ENCODE assay signal across 23 cellular contexts in the genomic region with DNA sequence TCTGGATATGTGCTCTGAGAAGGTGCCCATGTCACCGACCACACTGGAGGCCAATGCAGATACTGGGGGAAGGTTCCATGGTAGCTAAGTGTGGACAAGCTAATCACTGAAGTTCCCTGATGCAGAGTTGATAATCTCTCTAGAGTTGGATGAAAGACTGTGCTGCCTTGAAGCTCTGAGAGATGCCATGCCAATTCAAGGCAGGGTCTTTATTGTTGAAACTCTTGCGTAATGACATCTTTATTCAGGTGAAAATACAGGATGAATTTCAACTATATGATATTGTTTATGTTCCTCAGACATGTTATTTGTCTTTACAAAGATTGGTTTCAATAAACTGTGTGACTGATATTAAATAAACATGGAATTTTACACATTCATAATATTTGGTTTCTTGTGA.
A peak's percentile ranks its signal among the peaks of the same experiment; 100 is the strongest.
DNase-seq lines count a peak whose midpoint lies in the region; ATAC-seq, FAIRE-seq and TF ChIP-seq lines count a peak whose summit lies in the region.
"Had no signal": no experiment of that assay in that cellular context is flagged by ENCODE, and none has a peak within 500 bp of the region (broad histone marks: within the 10 kb centered on the region; RNA-seq: fewer than 3 reads in every experiment).

No MANE protein-coding gene starts in this region.

- no peak overlapping the region for H4K91ac ChIP-seq in H1 (replicated peaks; ENCODE audit: insufficient read length, low read length)

- H3K79me2 ChIP-seq in PC-3 (ENCODE audit: low read length) (no peaks in the 10 kb centered on the region), H1 (ENCODE audit: control insufficient read depth in 1 of 2, insufficient read depth in 2 of 2, low read length in 2 of 2) (no peaks in the 10 kb centered on the region)

- TF ChIP-seq EP300 in A549 (IDR thresholded peaks at IDR 0.05) (no peak), H1 (IDR thresholded peaks at IDR 0.05; ENCODE audit: borderline replicate concordance in 1 of 2, low read depth in 2 of 2, low read length in 2 of 2) (no peak)

- H3K4me1 ChIP-seq in A549 = peaks cover 14% of the 10 kb centered on the region
- H3K4me1 ChIP-seq in PC-3 (ENCODE audit: insufficient read depth, low read length) = peaks cover 24% of the 10 kb centered on the region
- H3K4me1 ChIP-seq in H1 (replicated peaks in 1 of 4; ENCODE audit: control insufficient read depth in 3 of 4, insufficient read depth in 4 of 4, low read length in 3 of 4) = peaks cover 0 to 3% (median 3%) of the 10 kb centered on the region in 4 experiments; a peak in 2 of 7 replicates
- H3K4me1 ChIP-seq: BLaER1 treated with 17β-estradiol and CSF1 and Interleukin-3, amounts not matched to agents 10 nM and 100 nM; Caco-2 had no signal

- no peak overlapping the region for H4K5ac ChIP-seq in H1 (ENCODE audit: insufficient read length, low read depth, low read length)

- TF ChIP-seq CTCF in A549 (IDR thresholded peaks at IDR 0.05) (no peak), PC-3 (conservative IDR thresholded peaks at IDR 0.05; ENCODE audit: low read depth, low read length) (no peak), H1 (IDR thresholded peaks at IDR 0.05; ENCODE audit: control extremely low read depth in 1 of 3, insufficient read depth in 1 of 3, low read depth in 1 of 3, low read length in 3 of 3) (no peak)

- ATAC-seq in A549 (no peak), PC-3 (0 out of 2 replicates have a peak, but pooled peaks have one; percentile 10), HG03457 (IDR thresholded peaks at IDR 0.05; ENCODE audit: unreplicated experiment) (no peak), HG03354 (IDR thresholded peaks at IDR 0.05; ENCODE audit: poor library complexity, severe bottlenecking, unreplicated experiment) (no peak)
- no peak for ATAC-seq in stimulated activated effector memory CD8-positive, alpha-beta T cell treated with anti-CD3 and anti-CD28 coated beads, Interleukin-12 subunit alpha, Interleukin-12 subunit beta, amount 100 ng/mL, for 72 hours
- ATAC-seq: CD8-positive, alpha-beta T cell; GM12878 had no signal

- H3K36me3 ChIP-seq in PC-3 (ENCODE audit: low read depth, low read length) = no peaks in the 10 kb centered on the region
- no peaks in the 10 kb centered on the region for H3K36me3 ChIP-seq in H1 (ENCODE audit: control insufficient read depth in 2 of 4, insufficient read depth in 4 of 4, low read length in 3 of 4)
- H3K36me3 ChIP-seq: BLaER1 treated with 17β-estradiol and CSF1 and Interleukin-3, amounts not matched to agents 10 nM and 100 nM had no signal

- intact Hi-C loops in PC-3 (cut with micrococcal nuclease) = no loop called here

- H3K23ac ChIP-seq in H1 (ENCODE audit: insufficient read length) = no peak overlapping the region

- H2AFZ ChIP-seq in PC-3 (ENCODE audit: low read length) (no peak overlapping the region), H1 (ENCODE audit: low read length) (no peak overlapping the region)

- no peaks in the 10 kb centered on the region for H3K4me1 Mint-ChIP-seq in stimulated activated effector memory CD8-positive, alpha-beta T cell treated with anti-CD3 and anti-CD28 coated beads, Interleukin-12 subunit alpha, Interleukin-12 subunit beta, amount 100 ng/mL, for 72 hours
- H3K4me1 Mint-ChIP-seq: B cell had no signal

- POLR2A ChIA-PET in A549 (lab: Yijun Ruan, JAX) = no interaction called here
- POLR2A ChIA-PET in PC-3 (lab: Charles Lee; ENCODE audit: unreplicated experiment) = interaction anchor here (0.6 kb wide), 1 partner anchor 147 kb away, joined by 4 read pairs; no protein-coding TSS in a partner anchor
- POLR2A ChIA-PET in H1 (lab: Charles Lee; ENCODE audit: partially characterized antibody) = no interaction called here

- H3K79me1 ChIP-seq in H1 (ENCODE audit: low read depth, low read length) = no peaks in the 10 kb centered on the region

- H2AK5ac ChIP-seq in H1 (ENCODE audit: low read depth, low read length) = no peak overlapping the region

- no peak overlapping the region for H3K4ac ChIP-seq in H1 (replicated peaks; ENCODE audit: insufficient read length, low read depth, low read length)

- H3K4me3 ChIP-seq in A549 (no peak overlapping the region), PC-3 (ENCODE audit: low read length) (no peak overlapping the region), H1 (ENCODE audit: extremely low read depth in 1 of 4, insufficient read depth in 2 of 4, low read depth in 3 of 4, low read length in 4 of 4) (no peak overlapping the region)
- H3K4me3 ChIP-seq: BLaER1 treated with 17β-estradiol and CSF1 and Interleukin-3, amounts not matched to agents 10 nM and 100 nM; GM12878 had no signal

- H4K20me1 ChIP-seq in PC-3 (ENCODE audit: low read length) = no peaks in the 10 kb centered on the region
- no peaks in the 10 kb centered on the region for H4K20me1 ChIP-seq in H1 (replicated peaks in 1 of 2; ENCODE audit: control insufficient read depth in 1 of 2, insufficient read depth in 2 of 2, low read length in 2 of 2)
- H4K20me1 ChIP-seq: BLaER1 treated with 17β-estradiol and CSF1 and Interleukin-3, amounts not matched to agents 10 nM and 100 nM had no signal

- DNase-seq in A549 (ENCODE audit: low read depth in 1 of 2, low spot score in 1 of 2) (no peak), H54 (ENCODE audit: insufficient read length, low spot score) (no peak), PC-3 (peak; percentile 21), H1 (ENCODE audit: low read depth in 1 of 2, low spot score in 2 of 2) (no peak), NCI-H2029 treated with DMSO at 0.1 percent for 48 hours (lab: John Stamatoyannopoulos, UW) (no peak)
- no peak for DNase-seq in stimulated activated effector memory CD8-positive, alpha-beta T cell treated with anti-CD3 and anti-CD28 coated beads, Interleukin-12 subunit alpha, Interleukin-12 subunit beta, amount 100 ng/mL, for 72 hours (ENCODE audit: low spot score in 2 of 2)
- DNase-seq: 8988T; AML-193; Caco-2; Calu3; CD4-positive, alpha-beta T cell; CD8-positive, alpha-beta T cell; DMS79 treated with DMSO at 0.1 percent for 48 hours; GDM1 had no signal

- H3K9me2 ChIP-seq in PC-3 (replicated peaks; ENCODE audit: low read length) = no peaks in the 10 kb centered on the region

- H4K8ac ChIP-seq in H1 (ENCODE audit: extremely low read depth, insufficient read depth, low read length) = no peak overlapping the region

- TF ChIP-seq POLR2A in A549 (IDR thresholded peaks at IDR 0.05; ENCODE audit: low read length) (no peak), H54 (IDR thresholded peaks at IDR 0.05; ENCODE audit: low read depth, low read length) (no peak), H1 (IDR thresholded peaks at IDR 0.05; ENCODE audit: control extremely low read depth in 1 of 2, low read depth in 2 of 2, low read length in 2 of 2) (no peak)

- H2BK120ac ChIP-seq in H1 (replicated peaks; ENCODE audit: low read depth, low read length) = no peak overlapping the region

- CTCF ChIA-PET in A549 (lab: Yijun Ruan, JAX) = no interaction called here
- CTCF ChIA-PET in PC-3 (lab: Charles Lee) = no interaction called here
- CTCF ChIA-PET in H1 (lab: Charles Lee; ENCODE audit: partially characterized antibody) = interaction anchor here (1.2 to 1.3 kb wide), 2 partner anchors 11 to 38 kb away, joined by 3 to 4 read pairs; no protein-coding TSS in a partner anchor

- H2BK12ac ChIP-seq in H1 (ENCODE audit: low read depth, low read length) = no peak overlapping the region

- TF ChIP-seq RAD21 in A549 (conservative IDR thresholded peaks at IDR 0.05 in 1 of 2, IDR thresholded peaks at IDR 0.05 in 1 of 2) = no peak
- TF ChIP-seq RAD21 in H1 (IDR thresholded peaks at IDR 0.05 in 1 of 2, conservative IDR thresholded peaks at IDR 0.05 in 1 of 2; ENCODE audit: low read depth in 2 of 2, low read length in 2 of 2) = no peak

- H3K4me2 ChIP-seq in A549 (no peak overlapping the region), PC-3 (ENCODE audit: low read length) (no peak overlapping the region), H1 (ENCODE audit: insufficient read depth in 1 of 2, low read depth in 2 of 2, low read length in 2 of 2) (no peak overlapping the region)
- H3K4me2 ChIP-seq: BLaER1 treated with 17β-estradiol and CSF1 and Interleukin-3, amounts not matched to agents 10 nM and 100 nM had no signal

- no peak overlapping the region for H3K9ac ChIP-seq in PC-3 (ENCODE audit: low read length)
- H3K9ac ChIP-seq in H1 (replicated peaks in 1 of 4; ENCODE audit: extremely low read depth in 1 of 4, low read depth in 3 of 4, low read length in 3 of 4) = no peak overlapping the region
- H3K9ac ChIP-seq: BLaER1 treated with 17β-estradiol and CSF1 and Interleukin-3, amounts not matched to agents 10 nM and 100 nM had no signal

- no peaks in the 10 kb centered on the region for H3F3A ChIP-seq in PC-3 (ENCODE audit: low read length, unreplicated experiment)

- no peak overlapping the region for H3K18ac ChIP-seq in H1 (ENCODE audit: extremely low read depth, low read length)

- no peak overlapping the region for H3K27ac ChIP-seq in A549
- no peak overlapping the region for H3K27ac ChIP-seq in PC-3 (ENCODE audit: low read length)
- no peak overlapping the region for H3K27ac ChIP-seq in H1 (ENCODE audit: low read depth, low read length)
- H3K27ac ChIP-seq: BLaER1 treated with 17β-estradiol and CSF1 and Interleukin-3, amounts not matched to agents 10 nM and 100 nM; C4-2B had no signal

- 86% methylated on average over 2 of the region's 2 CpGs for WGBS in A549 (ENCODE audit: missing lambda C conversion rate)
- 83% methylated on average over 2 of the region's 2 CpGs; no CpG with 5 or more reads in 1 of the 2 experiments for WGBS in H1 (ENCODE audit: extremely low coverage in 1 of 2, insufficient coverage in 1 of 2, insufficient read length in 1 of 2, insufficient replicate concordance in 2 of 2, low coverage in 1 of 2, low lambda C conversion rate in 2 of 2, missing lambda C conversion rate in 1 of 2), 2 experiments

- no peak overlapping the region for H2BK15ac ChIP-seq in H1 (ENCODE audit: low read length)

- H2BK5ac ChIP-seq in H1 (ENCODE audit: low read depth, low read length) = no peak overlapping the region

- H3K9me3 ChIP-seq in A549 = no peaks in the 10 kb centered on the region
- no peaks in the 10 kb centered on the region for H3K9me3 ChIP-seq in PC-3 (ENCODE audit: low read length)
- H3K9me3 ChIP-seq in H1 (ENCODE audit: insufficient read depth in 2 of 2, low read depth in 1 of 2, low read length in 1 of 2) = 0 out of 4 replicates have a peak, but pooled peaks cover 0 to 2% of the 10 kb centered on the region in 2 experiments
- H3K9me3 ChIP-seq: Caco-2 had no signal

- H2BK20ac ChIP-seq in H1 (ENCODE audit: low read length) = no peak overlapping the region

- FAIRE-seq in A549 (lab: Jason Lieb, UNC) (peak; percentile 76), H54 (lab: Jason Lieb, UNC) (peak; percentile 15), H1 (lab: Jason Lieb, UNC) (no peak)
- FAIRE-seq: D721Med, GM12878, GM12892, GM18507 had no signal

- H3K56ac ChIP-seq in H1 (replicated peaks; ENCODE audit: insufficient read length, low read depth, low read length) = no peak overlapping the region

- no peaks in the 10 kb centered on the region for H3K23me2 ChIP-seq in H1 (ENCODE audit: low read depth, low read length)

- H3K14ac ChIP-seq in H1 (ENCODE audit: insufficient read length) = no peak overlapping the region

- H3K27me3 ChIP-seq in PC-3 (ENCODE audit: low read length) = no peaks in the 10 kb centered on the region
- no peaks in the 10 kb centered on the region for H3K27me3 ChIP-seq in H1 (replicated peaks in 1 of 4; ENCODE audit: control insufficient read depth in 3 of 4, extremely low read depth in 1 of 4, insufficient read depth in 3 of 4, low read length in 3 of 4)
- H3K27me3 ChIP-seq: BLaER1 treated with 17β-estradiol and CSF1 and Interleukin-3, amounts not matched to agents 10 nM and 100 nM had no signal

- no peaks in the 10 kb centered on the region for H3K9me3 Mint-ChIP-seq in stimulated activated effector memory CD8-positive, alpha-beta T cell treated with anti-CD3 and anti-CD28 coated beads, Interleukin-12 subunit alpha, Interleukin-12 subunit beta, amount 100 ng/mL, for 72 hours
- H3K9me3 Mint-ChIP-seq: CD4-positive, alpha-beta T cell; CD8-positive, alpha-beta T cell had no signal

- no TSS peak for BruUV-seq in PC-3 (replicated peaks; lab: Mats Ljungman, UMichigan)

- no peak overlapping the region for H3K4me3 Mint-ChIP-seq in stimulated activated effector memory CD8-positive, alpha-beta T cell treated with anti-CD3 and anti-CD28 coated beads, Interleukin-12 subunit alpha, Interleukin-12 subunit beta, amount 100 ng/mL, for 72 hours
- H3K4me3 Mint-ChIP-seq: B cell; CD4-positive, alpha-beta T cell; CD8-positive, alpha-beta T cell had no signal

- no peak overlapping the region for H3K27ac Mint-ChIP-seq in stimulated activated effector memory CD8-positive, alpha-beta T cell treated with anti-CD3 and anti-CD28 coated beads, Interleukin-12 subunit alpha, Interleukin-12 subunit beta, amount 100 ng/mL, for 72 hours
- H3K27ac Mint-ChIP-seq: B cell; CD4-positive, alpha-beta T cell; CD8-positive, alpha-beta T cell had no signal

- H3K36me3 Mint-ChIP-seq in stimulated activated effector memory CD8-positive, alpha-beta T cell treated with anti-CD3 and anti-CD28 coated beads, Interleukin-12 subunit alpha, Interleukin-12 subunit beta, amount 100 ng/mL, for 72 hours = no peaks in the 10 kb centered on the region
- H3K36me3 Mint-ChIP-seq: CD8-positive, alpha-beta T cell had no signal
